17 cellular contexts compared by ENCODE assay signal in genomic region chr1:199522338-199522737, GRCh38.
"Had no signal": no experiment of that assay in that cellular context is flagged by ENCODE, and none has a peak within 500 bp of the region (broad histone marks: within the 10 kb centered on the region; RNA-seq: fewer than 3 reads in every experiment).

No MANE protein-coding gene starts in this region.

- ATAC-seq: right cardiac atrium; stimulated activated naive CD8-positive, alpha-beta T cell treated with anti-CD3 and anti-CD28 coated beads, Interleukin-15, Interleukin-2, amounts not matched to agents 100 U/mL and 50 U/mL, for 24 hours had no signal

- DNase-seq: activated CD4-positive, alpha-beta T cell treated with anti-CD3 and anti-CD28 coated beads, Interleukin-2, amount 50 U/mL, for 4 hours; activated CD4-positive, CD25-positive, alpha-beta regulatory T cell treated with anti-CD3 and anti-CD28 coated beads, Interleukin-2, amount 50 U/mL, for 72 hours; activated naive CD4-positive, alpha-beta T cell treated with anti-CD3 and anti-CD28 coated beads, Interleukin-2, amount 50 U/mL, for 16 hours; activated T-cell treated with anti-CD3 and anti-CD28 coated beads for 4 hours; central memory CD4-positive, alpha-beta T cell; glutamatergic neuron; hypothalamus; nephron progenitor cell; occipital lobe; right cardiac atrium; small intestine; stimulated activated naive CD8-positive, alpha-beta T cell treated with anti-CD3 and anti-CD28 coated beads, Interleukin-15, Interleukin-2, amounts not matched to agents 100 U/mL and 50 U/mL, for 24 hours; T-helper 1 cell; T1000; transverse colon had no signal

- H3K9me3 ChIP-seq: esophagus muscularis mucosa, transverse colon had no signal

- H3K27me3 ChIP-seq: esophagus muscularis mucosa, transverse colon had no signal

- H3K36me3 ChIP-seq: esophagus muscularis mucosa, transverse colon had no signal

- H3K27ac ChIP-seq: coronary artery, esophagus muscularis mucosa, transverse colon had no signal

- H3K4me3 ChIP-seq: coronary artery, esophagus muscularis mucosa, transverse colon had no signal

- H3K4me1 ChIP-seq: transverse colon had no signal
